Comparison of ENCODE assay signal across 25 cellular contexts in genomic region chr19:32902448-32902847, GRCh38. TPM values are rescaled to one million over a fixed set of nuclear protein-coding genes. Genes with fewer than 3 reads are reported as not detected.
A peak's percentile ranks its signal among the peaks of the same experiment; 100 is the strongest.
DNase-seq lines count a peak whose midpoint lies in the region; ATAC-seq and TF ChIP-seq lines count a peak whose summit lies in the region.
"Had no signal": no experiment of that assay in that cellular context is flagged by ENCODE, and none has a peak within 500 bp of the region (broad histone marks: within the 10 kb centered on the region; RNA-seq: fewer than 3 reads in every experiment).

No MANE protein-coding gene starts in this region.

- no peak overlapping the region for H3K14ac ChIP-seq in H9 (ENCODE audit: insufficient read depth, low read length)
- H3K14ac ChIP-seq in mesenchymal stem cell (ENCODE audit: low read length in 2 of 2): no peak overlapping the region

- H3K23me2 ChIP-seq in H9 (ENCODE audit: insufficient read length, low read depth, low read length, poor library complexity, severe bottlenecking): no peaks in the 10 kb centered on the region

- no peaks in the 10 kb centered on the region for H3K79me2 ChIP-seq in H9 (ENCODE audit: insufficient read depth, low read length)

- no peak overlapping the region for H3T11ph ChIP-seq in H9 (ENCODE audit: low read length)

- H3K4ac ChIP-seq in H9 (ENCODE audit: low read depth, low read length) (no peak overlapping the region), mesenchymal stem cell (ENCODE audit: low read depth in 1 of 2, low read length in 2 of 2) (no peak overlapping the region)

- H3K27me3 ChIP-seq in H9 (ENCODE audit: insufficient read depth, low read length) (no peaks in the 10 kb centered on the region), iPS-20b (ENCODE audit: insufficient read depth, low read length) (no peaks in the 10 kb centered on the region), muscle layer of duodenum (ENCODE audit: low read depth, low read length) (no peaks in the 10 kb centered on the region), mesenchymal stem cell (ENCODE audit: control insufficient read depth in 1 of 2, insufficient read depth in 1 of 2, low read length in 2 of 2) (no peaks in the 10 kb centered on the region), esophagus squamous epithelium (no peaks in the 10 kb centered on the region)
- H3K27me3 ChIP-seq: BE2C, MG63 had no signal

- H3K27ac ChIP-seq in H9 (ENCODE audit: insufficient read length, low read depth, low read length) (no peak overlapping the region), iPS-20b (ENCODE audit: low read length) (no peak overlapping the region), muscle layer of duodenum (ENCODE audit: low read length) (peak overlapping the region; percentile 23), mesenchymal stem cell (ENCODE audit: low read length, poor library complexity, severe bottlenecking) (no peak overlapping the region), esophagus squamous epithelium (no peak overlapping the region)
- H3K27ac ChIP-seq: HL-60, SK-N-MC had no signal

- no peak overlapping the region; a peak in 1 of 5 replicates for H3K4me3 Mint-ChIP-seq in H9
- H3K4me3 Mint-ChIP-seq in WTC11: peak overlapping the region; percentile 44
- H3K4me3 Mint-ChIP-seq: CD4-positive, CD25-positive, alpha-beta regulatory T cell had no signal

- CTCF ChIA-PET in WTC11 (lab: Charles Lee): interaction anchor here (1.0 kb wide), 1 partner anchor 181 kb away, joined by 4 read pairs; no protein-coding TSS in a partner anchor

- H3K9ac ChIP-seq in H9 (ENCODE audit: extremely low read depth, insufficient read length, low read length) (no peak overlapping the region), iPS-20b (ENCODE audit: low read depth, low read length) (0 out of 2 replicates have a peak overlapping the region, but pooled peaks have one; percentile 16), mesenchymal stem cell (ENCODE audit: low read length) (no peak overlapping the region)

- H2BK120ac ChIP-seq in H9 (ENCODE audit: low read depth, low read length, poor library complexity, severe bottlenecking) (no peak overlapping the region), mesenchymal stem cell (ENCODE audit: low read depth, low read length) (no peak overlapping the region)

- no CpG with 5 or more reads among the region's 7 CpGs for WGBS in H9 (ENCODE audit: extremely low coverage, insufficient read length, low lambda C conversion rate)
- 74% methylated on average over 5 of the region's 7 CpGs for WGBS in mesenchymal stem cell
- WGBS in esophagus squamous epithelium, 2 donors: 81 to 82% methylated on average over 3 to 7 of the region's 7 CpGs

- H3K4me3 ChIP-seq in iPS-20b (ENCODE audit: low read length): peak overlapping the region; percentile 0; the same call in 1 of the 2 replicates
- H3K4me3 ChIP-seq in muscle layer of duodenum (ENCODE audit: low read depth in 1 of 2, low read length in 2 of 2): no peak overlapping the region
- no peak overlapping the region for H3K4me3 ChIP-seq in mesenchymal stem cell (ENCODE audit: insufficient read depth in 1 of 2, low read depth in 1 of 2, low read length in 2 of 2)
- no peak overlapping the region for H3K4me3 ChIP-seq in esophagus squamous epithelium
- H3K4me3 ChIP-seq: HAP-1, MG63, SK-N-MC had no signal

- H2BK5ac ChIP-seq in H9 (ENCODE audit: insufficient read length, low read length) (no peak overlapping the region), mesenchymal stem cell (ENCODE audit: low read depth, low read length, poor library complexity, severe bottlenecking) (no peak overlapping the region)

- H4K20me1 ChIP-seq in H9 (ENCODE audit: control insufficient read depth, insufficient read depth, insufficient read length): no peaks in the 10 kb centered on the region

- H3K36me3 ChIP-seq in iPS-20b (ENCODE audit: insufficient read depth, low read depth, low read length) (peaks cover 7% of the 10 kb centered on the region), muscle layer of duodenum (ENCODE audit: control insufficient read depth in 1 of 2, insufficient read depth in 2 of 2, low read length in 2 of 2) (peaks cover 7 to 46% of the 10 kb centered on the region in 2 donors), mesenchymal stem cell (ENCODE audit: control insufficient read depth in 1 of 2, insufficient read depth in 2 of 2, low read depth in 1 of 2, low read length in 2 of 2) (peaks cover 18 to 67% of the 10 kb centered on the region in 2 experiments), esophagus squamous epithelium (peaks cover 0 to 64% (median 0%) of the 10 kb centered on the region in 3 donors)
- H3K36me3 ChIP-seq: BE2C, HAP-1 had no signal

- H3K4me2 ChIP-seq in H9 (ENCODE audit: insufficient read depth, insufficient read length, low read length): peak overlapping the region; percentile 10
- H3K4me2 ChIP-seq in mesenchymal stem cell (ENCODE audit: low read length, poor library complexity, severe bottlenecking): no peak overlapping the region

- no peak overlapping the region for H4K8ac ChIP-seq in H9 (replicated peaks; ENCODE audit: insufficient read length, low read depth, low read length)
- no peak overlapping the region for H4K8ac ChIP-seq in mesenchymal stem cell (ENCODE audit: low read length)

- H3K9me3 ChIP-seq in H9 (ENCODE audit: control insufficient read depth, low read depth, low read length) (no peaks in the 10 kb centered on the region), iPS-20b (ENCODE audit: insufficient read depth, low read depth, low read length) (no peaks in the 10 kb centered on the region), muscle layer of duodenum (ENCODE audit: control insufficient read depth in 1 of 2, low read length in 2 of 2) (peaks cover 0 to 5% of the 10 kb centered on the region in 2 donors), mesenchymal stem cell (ENCODE audit: control insufficient read depth, low read length) (peaks cover 6% of the 10 kb centered on the region), esophagus squamous epithelium (no peaks in the 10 kb centered on the region)
- H3K9me3 ChIP-seq: BE2C, HAP-1, MG63 had no signal

- no peak overlapping the region for H3K18ac ChIP-seq in H9 (ENCODE audit: insufficient read length, low read depth, low read length)
- no peak overlapping the region for H3K18ac ChIP-seq in mesenchymal stem cell (ENCODE audit: low read depth in 1 of 2, low read length in 2 of 2)

- peaks cover 5% of the 10 kb centered on the region; the same call in 1 of the 2 replicates for H3K4me1 ChIP-seq in H9 (ENCODE audit: insufficient read depth, low read length)
- peaks cover 4% of the 10 kb centered on the region; the same call in 1 of the 2 replicates for H3K4me1 ChIP-seq in iPS-20b (ENCODE audit: insufficient read depth, low read length)
- no peaks in the 10 kb centered on the region for H3K4me1 ChIP-seq in muscle layer of duodenum (ENCODE audit: control insufficient read depth in 1 of 2, insufficient read depth in 2 of 2, low read length in 2 of 2)
- no peaks in the 10 kb centered on the region for H3K4me1 ChIP-seq in mesenchymal stem cell (ENCODE audit: control insufficient read depth, insufficient read depth, low read depth, low read length)
- H3K4me1 ChIP-seq in esophagus squamous epithelium: no peaks in the 10 kb centered on the region
- H3K4me1 ChIP-seq: BE2C, HAP-1 had no signal

- ATAC-seq in WTC11: peak; percentile 65
- no peak for ATAC-seq in GM21528 (IDR thresholded peaks at IDR 0.05; ENCODE audit: low FRiP score, unreplicated experiment)

- intact Hi-C loops in esophagus squamous epithelium (cut with DNase I): no loop called here

- TF ChIP-seq POLR2A in esophagus squamous epithelium (IDR thresholded peaks at IDR 0.05): no peak

- no peak overlapping the region for H4K5ac ChIP-seq in H9 (ENCODE audit: insufficient read length, low read depth, low read length)

- H2AFZ ChIP-seq in H9 (ENCODE audit: low read length) (no peak overlapping the region), mesenchymal stem cell (ENCODE audit: low read depth, low read length) (no peak overlapping the region)

- POLR2A ChIA-PET in WTC11 (lab: Charles Lee): no interaction called here

- no peak for TF ChIP-seq CTCF in H9 (conservative IDR thresholded peaks at IDR 0.05)
- no peak for TF ChIP-seq CTCF in WTC11 (IDR thresholded peaks at IDR 0.05)
- TF ChIP-seq CTCF in esophagus squamous epithelium (IDR thresholded peaks at IDR 0.05): no peak

- no peak overlapping the region for H3K56ac ChIP-seq in H9 (ENCODE audit: insufficient read length, low read depth, low read length)

- H2BK15ac ChIP-seq in H9 (ENCODE audit: low read depth, low read length) (no peak overlapping the region), mesenchymal stem cell (ENCODE audit: low read depth, poor library complexity, severe bottlenecking) (no peak overlapping the region)

- peaks cover 7 to 10% of the 10 kb centered on the region in 2 experiments for H3K4me1 Mint-ChIP-seq in H9
- H3K4me1 Mint-ChIP-seq in WTC11: peaks cover 18% of the 10 kb centered on the region
- H3K4me1 Mint-ChIP-seq: IgD-negative memory B cell had no signal

- no peak overlapping the region for H2AK5ac ChIP-seq in H9 (ENCODE audit: insufficient read length, low read length)
- no peak overlapping the region for H2AK5ac ChIP-seq in mesenchymal stem cell (ENCODE audit: low read length, severe bottlenecking)

- H3K79me1 ChIP-seq in H9 (ENCODE audit: insufficient read depth, low read depth, low read length, poor library complexity, severe bottlenecking) (no peaks in the 10 kb centered on the region), mesenchymal stem cell (replicated peaks; ENCODE audit: low read length, poor library complexity, severe bottlenecking) (peaks cover 3% of the 10 kb centered on the region)

- no peaks in the 10 kb centered on the region for H3K9me3 Mint-ChIP-seq in H9
- no peaks in the 10 kb centered on the region for H3K9me3 Mint-ChIP-seq in WTC11

- H3K27ac Mint-ChIP-seq in H9 (peak overlapping the region in 2 of 3 experiments; percentile 30 to 49; a peak in 3 of 7 replicates), WTC11 (peak overlapping the region; percentile 19)
- H3K27ac Mint-ChIP-seq: IgD-negative memory B cell had no signal

- H2BK12ac ChIP-seq in H9 (ENCODE audit: insufficient read length, low read depth, low read length) (no peak overlapping the region), mesenchymal stem cell (ENCODE audit: low read length in 2 of 2) (no peak overlapping the region)

- peak overlapping the region; percentile 3 for H2BK20ac ChIP-seq in H9 (ENCODE audit: low read depth, low read length, poor library complexity, severe bottlenecking)

- H3K23ac ChIP-seq in H9 (ENCODE audit: insufficient read length, low read depth, low read length): no peak overlapping the region
- H3K23ac ChIP-seq in mesenchymal stem cell (ENCODE audit: low read length in 2 of 2): peak overlapping the region in 1 of 2 experiments; percentile 72

- no peak overlapping the region for H4K91ac ChIP-seq in H9 (ENCODE audit: insufficient read length, low read depth, low read length)
- no peak overlapping the region for H4K91ac ChIP-seq in mesenchymal stem cell (ENCODE audit: low read length)

- DNase-seq in H9: peak; percentile 47
- peak; percentile 38 for DNase-seq in WTC11 (ENCODE audit: low spot score)
- no peak for DNase-seq in mesenchymal stem cell
- no peak for DNase-seq in cerebellar nuclear complex (lab: John Stamatoyannopoulos, UW)
- DNase-seq in esophagus squamous epithelium (lab: John Stamatoyannopoulos, UW): no peak
- DNase-seq: BE2C; CD4-positive, CD25-positive, alpha-beta regulatory T cell; DMS153; Karpas-422; MG63; NCI-H1048; NCI-H1436 treated with DMSO at 0.1 percent for 48 hours; NCI-H2081 treated with DMSO at 0.1 percent for 48 hours; NCI-H510A; NCI-H774; SHP77 had no signal

- H3K36me3 Mint-ChIP-seq in H9 (ENCODE audit: insufficient read depth in 1 of 3, low read depth in 3 of 3) (peaks cover 6 to 11% (median 8%) of the 10 kb centered on the region in 3 experiments; a peak in 5 of 7 replicates), WTC11 (peaks cover 3% of the 10 kb centered on the region; the same call in 1 of the 2 replicates)

- H3K27me3 Mint-ChIP-seq in H9 (ENCODE audit: low read depth) (no peaks in the 10 kb centered on the region), WTC11 (ENCODE audit: low read depth) (no peaks in the 10 kb centered on the region)
- H3K27me3 Mint-ChIP-seq: CD4-positive, CD25-positive, alpha-beta regulatory T cell; IgD-negative memory B cell had no signal

RNA-seq across cellular contexts. Expression of gene SLC7A9, which starts 32.9 kb away (rescaled TPM):
- total RNA-seq in H9 (2021) (not detected in 2 replicates), WTC11 (2021) (0.11 to 0.27 TPM (median 0.16 TPM) in 3 replicates), esophagus squamous epithelium (under 1 TPM in 1 of 4 donors, not detected in 3; 0.19 TPM)
- 0.04 TPM for polyA plus RNA-seq in mesenchymal stem cell (2013, experiment 1 of 2)
- polyA plus RNA-seq in mesenchymal stem cell (2013, experiment 2 of 2): not detected
- total RNA-seq: HT1080, OCI-LY7 had no signal
- polyA plus RNA-seq: CD4-positive, CD25-positive, alpha-beta regulatory T cell; IgD-negative memory B cell had no signal

Comparison
In these comparisons a context has a peak if more than half of its experiments do, and no peak if none do; other contexts are left out.
1. DNase-seq: peak in H9 (single experiment) and WTC11 (single experiment); none in mesenchymal stem cell (single experiment), cerebellar nuclear complex (0 of 2) and esophagus squamous epithelium (single experiment).